In genomic region chr3:55172913-55173312, GRCh38 we compare ENCODE assay signal across 25 cellular contexts.
"Had no signal": no experiment of that assay in that cellular context is flagged by ENCODE, and none has a peak within 500 bp of the region (broad histone marks: within the 10 kb centered on the region; RNA-seq: fewer than 3 reads in every experiment).

No MANE protein-coding gene starts in this region.

- DNase-seq: activated CD4-positive, alpha-beta T cell treated with anti-CD3 and anti-CD28 coated beads for 48 hours; activated CD4-positive, alpha-beta T cell treated with anti-CD3 and anti-CD28 coated beads, Interleukin-2, amount 50 U/mL, for 4 hours; activated CD4-positive, CD25-positive, alpha-beta regulatory T cell treated with anti-CD3 and anti-CD28 coated beads, Interleukin-2, amount 50 U/mL, for 72 hours; activated CD8-positive, alpha-beta memory T cell treated with anti-CD3 and anti-CD28 coated beads, Interleukin-2, amount 10 ng/mL, durations not matched to agents 7 days and 5 days; activated effector memory CD4-positive, alpha-beta T cell treated with Interleukin-2 at 50 U/mL for 16 hours; activated naive CD4-positive, alpha-beta T cell; activated T-cell treated with anti-CD3 and anti-CD28 coated beads, Interleukin-2, amount 50 U/mL, for 24 hours; amniotic stem cell; brain microvascular endothelial cell; Karpas-422; MM.1S; NCI-H1105; NCI-H1436; NCI-H1694 treated with DMSO at 0.1 percent for 48 hours; NCI-H2029 treated with DMSO at 0.1 percent for 48 hours; NCI-H510A treated with DMSO at 0.1 percent for 48 hours; NCI-H69; NK-92 treated with Interleukin-12 subunit alpha and Interleukin-12 subunit beta, amount 100 ng/mL, for 24 hours; OCI-M1; SHP77 treated with DMSO at 0.1 percent for 48 hours; T-helper 17 cell; T-helper 9 cell had no signal

- H3K27ac ChIP-seq: brain microvascular endothelial cell had no signal

- H3K27me3 ChIP-seq: brain microvascular endothelial cell had no signal

- ATAC-seq: activated CD8-positive, alpha-beta memory T cell treated with anti-CD3 and anti-CD28 coated beads, Interleukin-2, amount 10 ng/mL, durations not matched to agents 7 days and 5 days; K562; Panc1; T-helper 17 cell; WTC11 had no signal

- H3K4me3 ChIP-seq: K562 had no signal

- H3K36me3 ChIP-seq: brain microvascular endothelial cell had no signal

- FAIRE-seq: K562 had no signal
